ENCODE assay signal across 11 cellular contexts in the genomic region with DNA sequence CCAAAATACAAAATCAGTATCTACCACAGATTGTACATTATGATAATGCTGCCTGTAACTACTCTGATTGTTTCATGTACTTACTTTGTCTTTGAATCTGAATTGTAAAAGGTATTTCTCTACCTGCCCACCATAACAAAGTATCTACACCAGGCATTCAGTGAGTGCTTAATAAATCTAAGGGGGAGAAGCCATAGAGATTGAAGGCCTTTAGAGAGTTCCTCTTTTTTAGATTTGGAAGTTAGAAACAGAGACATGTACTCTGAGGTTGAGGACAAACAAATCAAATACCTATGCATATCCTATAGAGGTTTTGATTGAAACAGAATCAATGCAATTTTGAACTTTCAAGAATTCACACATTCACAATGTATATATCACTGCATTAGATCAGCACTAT. TPM values are rescaled to one million over a fixed set of nuclear protein-coding genes. Genes with fewer than 3 reads are reported as not detected.
A peak's percentile ranks its signal among the peaks of the same experiment; 100 is the strongest.
DNase-seq lines count a peak whose midpoint lies in the region; ATAC-seq, FAIRE-seq and TF ChIP-seq lines count a peak whose summit lies in the region.
"Had no signal": no experiment of that assay in that cellular context is flagged by ENCODE, and none has a peak within 500 bp of the region (broad histone marks: within the 10 kb centered on the region; RNA-seq: fewer than 3 reads in every experiment).

No MANE protein-coding gene starts in this region.

- no peak for DNase-seq in CD14-positive monocyte (ENCODE audit: low spot score)
- no peak for DNase-seq in GM19239 (ENCODE audit: insufficient read length, low spot score)
- DNase-seq in MV-4-11 (lab: John Stamatoyannopoulos, UW) = peak; percentile 4
- no peak for DNase-seq in D341Med (ENCODE audit: low spot score)
- DNase-seq: CD4-positive, CD25-positive, alpha-beta regulatory T cell; DMS 273 treated with DMSO at 0.1 percent for 48 hours; HFFc6 had no signal

- no peak overlapping the region for H3K4me3 Mint-ChIP-seq in CD14-positive monocyte
- H3K4me3 Mint-ChIP-seq in stimulated activated memory B cell treated with anti-CD40 and anti-IgM and Interleukin-4, amounts not matched to agents 10 μg/mL and 1 μg/mL and 100 μg/mL, for 72 hours = no peak overlapping the region
- H3K4me3 Mint-ChIP-seq: CD4-positive, CD25-positive, alpha-beta regulatory T cell; HFFc6; IgD-negative memory B cell had no signal

- peaks cover 16% of the 10 kb centered on the region for H3K4me1 Mint-ChIP-seq in CD14-positive monocyte
- H3K4me1 Mint-ChIP-seq in stimulated activated memory B cell treated with anti-CD40 and anti-IgM and Interleukin-4, amounts not matched to agents 10 μg/mL and 1 μg/mL and 100 μg/mL, for 72 hours = peaks cover 7% of the 10 kb centered on the region
- H3K4me1 Mint-ChIP-seq: CD4-positive, CD25-positive, alpha-beta regulatory T cell had no signal

- no peak for ATAC-seq in stimulated activated memory B cell treated with anti-CD40 and anti-IgM and Interleukin-4, amounts not matched to agents 10 μg/mL and 1 μg/mL and 100 μg/mL, for 72 hours
- no peak for ATAC-seq in HG02938 (IDR thresholded peaks at IDR 0.05; ENCODE audit: unreplicated experiment)

- FAIRE-seq in GM19239 (lab: Jason Lieb, UNC) = peak; percentile 35
- FAIRE-seq: H1 had no signal

- H3K36me3 Mint-ChIP-seq in CD14-positive monocyte = no peaks in the 10 kb centered on the region
- peaks cover 5% of the 10 kb centered on the region for H3K36me3 Mint-ChIP-seq in stimulated activated memory B cell treated with anti-CD40 and anti-IgM and Interleukin-4, amounts not matched to agents 10 μg/mL and 1 μg/mL and 100 μg/mL, for 72 hours
- H3K36me3 Mint-ChIP-seq: CD4-positive, CD25-positive, alpha-beta regulatory T cell had no signal

- peaks cover 0 to 7% (median 0%) of the 10 kb centered on the region in 3 donors for H3K27me3 Mint-ChIP-seq in CD14-positive monocyte (ENCODE audit: low read depth in 3 of 3)
- no peaks in the 10 kb centered on the region for H3K27me3 Mint-ChIP-seq in stimulated activated memory B cell treated with anti-CD40 and anti-IgM and Interleukin-4, amounts not matched to agents 10 μg/mL and 1 μg/mL and 100 μg/mL, for 72 hours
- H3K27me3 Mint-ChIP-seq: CD4-positive, CD25-positive, alpha-beta regulatory T cell had no signal

- no peak for TF ChIP-seq CTCF in CD14-positive monocyte (IDR thresholded peaks at IDR 0.05)

- peak overlapping the region in 4 of 7 donors; percentile 2 to 51 (median 22) for H3K27ac Mint-ChIP-seq in CD14-positive monocyte
- peak overlapping the region; percentile 41 for H3K27ac Mint-ChIP-seq in stimulated activated memory B cell treated with anti-CD40 and anti-IgM and Interleukin-4, amounts not matched to agents 10 μg/mL and 1 μg/mL and 100 μg/mL, for 72 hours
- H3K27ac Mint-ChIP-seq: CD4-positive, CD25-positive, alpha-beta regulatory T cell; HFFc6; IgD-negative memory B cell had no signal

- peaks cover 0 to 2% (median 0%) of the 10 kb centered on the region in 7 donors for H3K9me3 Mint-ChIP-seq in CD14-positive monocyte
- H3K9me3 Mint-ChIP-seq in stimulated activated memory B cell treated with anti-CD40 and anti-IgM and Interleukin-4, amounts not matched to agents 10 μg/mL and 1 μg/mL and 100 μg/mL, for 72 hours = no peaks in the 10 kb centered on the region
- H3K9me3 Mint-ChIP-seq: CD4-positive, CD25-positive, alpha-beta regulatory T cell; HFFc6; IgD-negative memory B cell had no signal

- intact Hi-C loops in CD14-positive monocyte (cut with micrococcal nuclease) = no loop called here

RNA-seq across cellular contexts. Expression of gene SAT1, which starts 42.7 kb away (rescaled TPM):
- 100 to 1,000 TPM; 897 to 970 TPM for polyA plus RNA-seq in CD14-positive monocyte
